8 cellular contexts compared by ENCODE assay signal in the genomic region with DNA sequence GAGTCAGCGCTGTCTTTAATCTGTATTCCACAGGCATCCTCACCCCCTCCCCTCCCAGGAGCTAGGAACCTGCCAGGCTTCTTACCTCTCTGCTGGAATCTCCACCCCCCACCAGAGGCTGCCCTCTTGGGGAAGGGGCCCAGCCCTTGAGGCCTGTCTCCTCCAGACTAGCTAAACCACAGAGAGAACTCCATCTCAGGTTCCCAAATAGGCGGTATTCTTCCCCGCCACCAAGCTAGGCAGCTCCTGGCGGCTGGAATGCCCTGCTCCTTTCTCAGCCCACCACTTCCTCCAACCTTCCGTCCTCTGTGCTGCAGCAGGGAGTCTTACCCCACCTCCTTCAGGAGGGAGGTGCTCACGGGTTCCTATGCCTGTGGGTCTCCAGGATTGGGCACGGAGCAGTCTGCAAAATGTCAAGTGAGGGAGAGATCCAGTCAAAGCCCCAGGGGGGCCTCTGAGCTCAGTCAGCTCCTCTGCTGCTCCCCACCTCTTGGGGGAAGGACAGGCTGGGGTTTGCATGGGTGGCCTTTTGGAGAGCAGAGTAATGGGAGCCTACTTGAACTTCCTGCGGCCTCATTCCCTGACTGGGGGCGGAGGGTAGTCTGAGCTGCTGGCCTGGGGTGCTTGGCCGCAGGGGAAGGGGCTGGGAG. TPM values are rescaled to one million over a fixed set of nuclear protein-coding genes. Genes with fewer than 3 reads are reported as not detected.
DNase-seq lines count a peak whose midpoint lies in the region; ATAC-seq, FAIRE-seq and TF ChIP-seq lines count a peak whose summit lies in the region.

No MANE protein-coding gene starts in this region.

- H3K23ac ChIP-seq in IMR-90 (ENCODE audit: low read depth, low read length) = peak overlapping the region; percentile 24; the same call in 1 of the 2 replicates

- H3K18ac ChIP-seq in IMR-90 (ENCODE audit: low read depth, low read length) = no peak overlapping the region

- TF ChIP-seq RAD21 in IMR-90 (IDR thresholded peaks at IDR 0.05; ENCODE audit: low read length) = peak; percentile 19; the same call in 1 of the 2 replicates

- POLR2A ChIA-PET in IMR-90 (lab: Charles Lee; ENCODE audit: unreplicated experiment) = no interaction called here

- H3K4me3 ChIP-seq in IMR-90 (ENCODE audit: insufficient read depth, low read depth, low read length) (no peak overlapping the region), choroid plexus epithelial cell (ENCODE audit: low read depth, low read length) (peak overlapping the region; percentile 53), muscle layer of colon (ENCODE audit: low read depth in 1 of 2, low read length in 2 of 2) (peak overlapping the region; percentile 53 to 58)

- H3K9ac ChIP-seq in IMR-90 (ENCODE audit: low read depth, low read length) (no peak overlapping the region), muscle layer of colon (ENCODE audit: low read length) (no peak overlapping the region)

- DNase-seq in COR-L47 (lab: John Stamatoyannopoulos, UW) (peak; percentile 22), IMR-90 (peak; percentile 65), choroid plexus epithelial cell (ENCODE audit: low read depth) (peak; percentile 79), frontal cortex (ENCODE audit: low spot score in 2 of 2) (no peak), GM19239 (ENCODE audit: insufficient read length, low spot score) (no peak)

- H4K5ac ChIP-seq in IMR-90 (ENCODE audit: low read depth, low read length) = no peak overlapping the region

- H2AK5ac ChIP-seq in IMR-90 (ENCODE audit: low read depth, low read length) = 0 out of 2 replicates have a peak overlapping the region, but pooled peaks have one; percentile 3

- intact Hi-C loops in IMR-90 (cut with micrococcal nuclease) = loop anchor here (10.0 kb wide), 1 partner anchor 96 kb away; a partner anchor contains a TSS

- H3K27ac ChIP-seq in IMR-90 (ENCODE audit: insufficient read depth, low read length) = no peak overlapping the region
- H3K27ac ChIP-seq in muscle layer of colon (ENCODE audit: low read depth, low read length) = peak overlapping the region; percentile 89

- no peak overlapping the region for H3K4ac ChIP-seq in IMR-90 (ENCODE audit: low read depth, low read length)

- TF ChIP-seq CTCF in IMR-90 (conservative IDR thresholded peaks at IDR 0.05; ENCODE audit: low read depth, low read length) (peak; percentile 41; the same call in 1 of the 2 replicates), choroid plexus epithelial cell (conservative IDR thresholded peaks at IDR 0.05; ENCODE audit: low read depth, low read length) (peak; percentile 67)

- H3K79me1 ChIP-seq in IMR-90 (ENCODE audit: low read depth in 1 of 2, low read length in 2 of 2) = peaks cover 18 to 86% of the 10 kb centered on the region in 2 experiments

- no peak overlapping the region for H2BK5ac ChIP-seq in IMR-90 (ENCODE audit: low read depth, low read length, poor library complexity, severe bottlenecking)

- H3K4me1 ChIP-seq in IMR-90 (ENCODE audit: control insufficient read depth, insufficient read depth, low read length) = peaks cover 46% of the 10 kb centered on the region
- H3K4me1 ChIP-seq in muscle layer of colon (ENCODE audit: insufficient read depth, low read length) = peaks cover 61% of the 10 kb centered on the region

- H3K14ac ChIP-seq in IMR-90 (replicated peaks; ENCODE audit: low read depth, low read length) = no peak overlapping the region

- CTCF ChIA-PET in IMR-90 (lab: Yijun Ruan, JAX) = no interaction called here

- peak overlapping the region; percentile 71; the same call in 1 of the 2 replicates for H3K4me2 ChIP-seq in IMR-90 (ENCODE audit: low read depth, low read length)

- H3K9me3 ChIP-seq in IMR-90 (ENCODE audit: control insufficient read depth, insufficient read depth, low read length) (no peaks in the 10 kb centered on the region), muscle layer of colon (ENCODE audit: low read length) (no peaks in the 10 kb centered on the region)

- H3K36me3 ChIP-seq in IMR-90 (ENCODE audit: control insufficient read depth, insufficient read depth, low read length) = peaks cover 2% of the 10 kb centered on the region; the same call in 1 of the 2 replicates
- no peaks in the 10 kb centered on the region for H3K36me3 ChIP-seq in muscle layer of colon (ENCODE audit: insufficient read depth, low read length)

- TF ChIP-seq POLR2A in IMR-90 (IDR thresholded peaks at IDR 0.05; ENCODE audit: low read depth, low read length) = no peak

- no peak overlapping the region for H2AFZ ChIP-seq in IMR-90 (replicated peaks; ENCODE audit: low read length, poor library complexity)

- no peak overlapping the region for H2BK20ac ChIP-seq in IMR-90 (ENCODE audit: low read depth, low read length)

- H4K8ac ChIP-seq in IMR-90 (ENCODE audit: low read depth in 2 of 2, low read length in 2 of 2) = no peak overlapping the region

- H4K91ac ChIP-seq in IMR-90 (ENCODE audit: insufficient read depth, low read depth, low read length) = no peak overlapping the region

- H3K56ac ChIP-seq in IMR-90 (ENCODE audit: extremely low read depth, insufficient read depth, low read length) = no peak overlapping the region

- no peak overlapping the region for H2BK120ac ChIP-seq in IMR-90 (ENCODE audit: low read depth, low read length)

- H3K9me1 ChIP-seq in IMR-90 (ENCODE audit: insufficient read depth, low read length) = no peaks in the 10 kb centered on the region; the same call in none of the 2 replicates

- ATAC-seq in IMR-90 (ENCODE audit: low read depth) (no peak), HG02571 (IDR thresholded peaks at IDR 0.05; ENCODE audit: unreplicated experiment) (no peak), HG02852 (IDR thresholded peaks at IDR 0.05; ENCODE audit: unreplicated experiment) (no peak)

- 89% methylated on average over 1 of the region's 10 CpGs; no CpG with 5 or more reads in 1 of the 2 experiments for WGBS in IMR-90 (ENCODE audit: extremely low coverage in 2 of 2, insufficient read length in 1 of 2), 2 experiments

- no peak for FAIRE-seq in frontal cortex (lab: Jason Lieb, UNC)
- FAIRE-seq in GM19239 (lab: Jason Lieb, UNC) = no peak

- dilution Hi-C loops in IMR-90 (cut with HindIII; ENCODE audit: low sequenced_read_pairs, unreplicated experiment) = no loop called here

- no peak overlapping the region for H2BK15ac ChIP-seq in IMR-90 (ENCODE audit: low read depth, low read length)

- in situ Hi-C loops in IMR-90 (cut with MboI; ENCODE audit: low sequenced_read_pairs) = no loop called here

- H3K27me3 ChIP-seq in IMR-90 (ENCODE audit: control insufficient read depth, insufficient read depth, low read length) = no peaks in the 10 kb centered on the region
- no peaks in the 10 kb centered on the region for H3K27me3 ChIP-seq in muscle layer of colon (ENCODE audit: control insufficient read depth in 1 of 2, insufficient read depth in 2 of 2, low read length in 2 of 2)

- H2AK9ac ChIP-seq in IMR-90 (replicated peaks; ENCODE audit: low read depth, low read length, poor library complexity) = peak overlapping the region; percentile 81

- no TSS peak for BruUV-seq in IMR-90 (replicated peaks; lab: Mats Ljungman, UMichigan)

- H4K20me1 ChIP-seq in IMR-90 (ENCODE audit: insufficient read depth, low read length) = peaks cover 93% of the 10 kb centered on the region

TF ChIP-seq in IMR-90, 13 proteins besides CTCF, POLR2A, EP300 and RAD21:
- TF ChIP-seq RFX5 (IDR thresholded peaks at IDR 0.05; ENCODE audit: low read depth, low read length) (no peak), MAZ (IDR thresholded peaks at IDR 0.05; ENCODE audit: borderline replicate concordance, low read depth, low read length) (peak; percentile 35; the same call in 1 of the 2 replicates)

RNA-seq across cellular contexts. Expression of a gene that starts 55.7 kb away (rescaled TPM):
- total RNA-seq in IMR-90 (2012; rRNA removed) (3.3 and 3.4 TPM in 2 replicates), frontal cortex (17.5 TPM)
- 20.4 and 22.3 TPM in 2 replicates for polyA plus RNA-seq in IMR-90 (2012; rRNA removed)
- 16.2 and 23.6 TPM in 2 replicates for polyA plus RNA-seq in IMR-90 (2012; cell fraction: cytosol; rRNA removed)
- 82.8 and 188 TPM in 2 replicates for polyA plus RNA-seq in IMR-90 (2012; cell fraction: nucleus; rRNA removed; ENCODE audit: low replicate concordance)

Comparison
In these comparisons a context has a peak if more than half of its experiments do, and no peak if none do; other contexts are left out.
1. DNase-seq: peak in COR-L47 (single experiment), IMR-90 (single experiment) and choroid plexus epithelial cell (single experiment); none in frontal cortex (0 of 2) and GM19239 (single experiment).